ENCODE assay signal across 8 cellular contexts in the genomic region with DNA sequence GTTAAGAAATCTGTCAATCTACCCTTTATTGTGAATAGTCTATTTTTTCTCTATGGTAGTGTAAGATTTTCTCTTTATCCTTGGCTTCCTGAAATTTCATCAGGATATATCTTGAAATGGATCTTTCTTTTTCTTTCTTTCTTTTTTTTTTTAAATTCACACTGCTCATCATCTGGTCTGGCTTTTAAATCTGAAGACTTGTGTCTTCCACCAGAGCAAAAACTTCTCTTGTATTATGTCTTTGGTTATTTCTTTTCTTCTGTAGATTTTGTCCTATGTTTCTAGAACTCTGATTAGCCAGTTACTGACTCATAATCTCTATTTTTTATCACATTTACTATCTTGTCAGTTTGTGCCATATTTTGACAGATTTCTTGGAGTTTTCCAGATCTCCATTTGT.
"Had no signal": no experiment of that assay in that cellular context is flagged by ENCODE, and none has a peak within 500 bp of the region (broad histone marks: within the 10 kb centered on the region; RNA-seq: fewer than 3 reads in every experiment).

No MANE protein-coding gene starts in this region.

- H3K4me3 ChIP-seq: GM23248, HAP-1 had no signal

- FAIRE-seq: HepG2 had no signal

- H3K4me1 ChIP-seq: HAP-1 had no signal

- H3K4me1 Mint-ChIP-seq: IgD-negative memory B cell had no signal

- H3K9ac ChIP-seq: GM23248 had no signal

- H3K9me3 ChIP-seq: HAP-1 had no signal

- H3K36me3 ChIP-seq: HAP-1 had no signal

- DNase-seq: GM23248, GOT3, H7, KBM-7 had no signal

- H2AFZ ChIP-seq: GM23248 had no signal

- H3K27ac Mint-ChIP-seq: IgD-negative memory B cell had no signal

- H3K4me3 Mint-ChIP-seq: IgD-negative memory B cell had no signal

- H3K27ac ChIP-seq: GM23248, HL-60 had no signal
